27 cellular contexts compared by ENCODE assay signal in the genomic region with DNA sequence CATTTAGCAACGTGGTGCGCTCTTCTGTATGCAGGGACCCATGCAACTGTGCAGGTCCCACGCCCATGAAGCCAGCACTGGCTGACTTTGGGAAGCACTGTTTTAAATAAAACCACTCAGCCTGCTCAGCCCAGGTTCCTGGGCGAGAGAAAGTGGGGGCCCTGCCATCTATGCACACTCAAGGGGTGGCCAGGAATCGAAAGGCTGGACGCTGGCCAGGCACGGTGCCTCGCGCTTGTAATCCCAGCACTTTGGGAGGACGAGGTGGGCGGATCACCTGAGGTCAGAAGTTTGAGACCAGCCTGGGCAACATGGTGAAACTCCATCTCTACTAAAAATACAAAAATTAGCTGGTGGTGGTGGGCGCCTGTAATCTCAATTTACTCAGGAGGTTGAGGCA.
"Had no signal": no experiment of that assay in that cellular context is flagged by ENCODE, and none has a peak within 500 bp of the region (broad histone marks: within the 10 kb centered on the region; RNA-seq: fewer than 3 reads in every experiment).

No MANE protein-coding gene starts in this region.

- DNase-seq: activated CD4-positive, alpha-beta memory T cell treated with anti-CD3 and anti-CD28 coated beads for 36 hours; activated CD4-positive, alpha-beta T cell treated with anti-CD3 and anti-CD28 coated beads for 36 hours; activated CD4-positive, alpha-beta T cell treated with anti-CD3 and anti-CD28 coated beads, Interleukin-2, amount 10 ng/mL, durations not matched to agents 24 days and 14 days; activated CD4-positive, CD25-positive, alpha-beta regulatory T cell; activated CD4-positive, CD25-positive, alpha-beta regulatory T cell treated with anti-CD3 and anti-CD28 coated beads, Interleukin-2, amount 50 U/mL, for 72 hours; activated CD8-positive, alpha-beta memory T cell treated with anti-CD3 and anti-CD28 coated beads, Interleukin-2, amount 10 ng/mL, durations not matched to agents 7 days and 5 days; activated CD8-positive, alpha-beta memory T cell treated with anti-CD3 and anti-CD28 coated beads, Interleukin-2, amount 50 U/mL, for 4 hours; activated CD8-positive, alpha-beta T cell treated with anti-CD3 and anti-CD28 coated beads, Interleukin-2, amount 10 ng/mL, durations not matched to agents 7 days and 5 days; activated gamma-delta T cell; activated naive CD4-positive, alpha-beta T cell; activated naive CD4-positive, alpha-beta T cell treated with anti-CD3 and anti-CD28 coated beads, Interleukin-2, amount 50 U/mL, for 16 hours; activated T-cell treated with anti-CD3 and anti-CD28 coated beads, Interleukin-2, amount 50 U/mL, for 1 hour; activated T-cell treated with anti-CD3 and anti-CD28 coated beads, Interleukin-2, amount 50 U/mL, for 72 hours; amniotic stem cell; anterior cingulate cortex; brain microvascular endothelial cell; dorsolateral prefrontal cortex; effector memory CD4-positive, alpha-beta T cell; endodermal cell; foreskin fibroblast; head of caudate nucleus; T-helper 2 cell had no signal

- H3K27ac ChIP-seq: brain microvascular endothelial cell, coronary artery, dorsolateral prefrontal cortex had no signal

- H3K27ac Mint-ChIP-seq: activated CD4-positive, alpha-beta memory T cell treated with anti-CD3 and anti-CD28 coated beads for 36 hours; activated CD4-positive, alpha-beta T cell treated with anti-CD3 and anti-CD28 coated beads for 36 hours; activated CD4-positive, alpha-beta T cell treated with anti-CD3 and anti-CD28 coated beads, Interleukin-2, amount 10 ng/mL, durations not matched to agents 24 days and 14 days; activated CD8-positive, alpha-beta memory T cell treated with anti-CD3 and anti-CD28 coated beads, Interleukin-2, amount 10 ng/mL, durations not matched to agents 7 days and 5 days; activated CD8-positive, alpha-beta T cell treated with anti-CD3 and anti-CD28 coated beads, Interleukin-2, amount 10 ng/mL, durations not matched to agents 7 days and 5 days; activated naive CD8-positive, alpha-beta T cell; activated T-cell treated with anti-CD3 and anti-CD28 coated beads, Interleukin-2, amount 50 U/mL, for 72 hours; dendritic cell treated with granulocyte-macrophage colony-stimulating factor and Interleukin-4, amounts not matched to agents 40 ng/mL and 50 ng/mL, for 4 days; endodermal cell had no signal

- H3K9me3 Mint-ChIP-seq: activated CD4-positive, alpha-beta T cell treated with anti-CD3 and anti-CD28 coated beads, Interleukin-2, amount 10 ng/mL, durations not matched to agents 24 days and 14 days; endodermal cell had no signal

- H3K36me3 ChIP-seq: brain microvascular endothelial cell had no signal

- H3K36me3 Mint-ChIP-seq: activated CD4-positive, alpha-beta memory T cell treated with anti-CD3 and anti-CD28 coated beads for 36 hours; activated CD8-positive, alpha-beta memory T cell treated with anti-CD3 and anti-CD28 coated beads, Interleukin-2, amount 10 ng/mL, durations not matched to agents 7 days and 5 days; activated naive CD8-positive, alpha-beta T cell had no signal

- H3K27me3 Mint-ChIP-seq: activated CD4-positive, alpha-beta memory T cell treated with anti-CD3 and anti-CD28 coated beads for 36 hours; activated CD4-positive, alpha-beta T cell treated with anti-CD3 and anti-CD28 coated beads for 36 hours; activated CD4-positive, alpha-beta T cell treated with anti-CD3 and anti-CD28 coated beads, Interleukin-2, amount 10 ng/mL, durations not matched to agents 24 days and 14 days; activated CD8-positive, alpha-beta memory T cell treated with anti-CD3 and anti-CD28 coated beads, Interleukin-2, amount 10 ng/mL, durations not matched to agents 7 days and 5 days; activated naive CD8-positive, alpha-beta T cell; central memory CD8-positive, alpha-beta T cell had no signal

- H3K4me1 Mint-ChIP-seq: activated CD4-positive, alpha-beta T cell treated with anti-CD3 and anti-CD28 coated beads for 36 hours; activated CD4-positive, alpha-beta T cell treated with anti-CD3 and anti-CD28 coated beads, Interleukin-2, amount 10 ng/mL, durations not matched to agents 24 days and 14 days; activated CD8-positive, alpha-beta memory T cell treated with anti-CD3 and anti-CD28 coated beads, Interleukin-2, amount 10 ng/mL, durations not matched to agents 7 days and 5 days; central memory CD8-positive, alpha-beta T cell had no signal

- H3K4me3 Mint-ChIP-seq: activated CD4-positive, alpha-beta memory T cell treated with anti-CD3 and anti-CD28 coated beads for 36 hours; activated CD4-positive, alpha-beta T cell treated with anti-CD3 and anti-CD28 coated beads for 36 hours; activated CD4-positive, alpha-beta T cell treated with anti-CD3 and anti-CD28 coated beads, Interleukin-2, amount 10 ng/mL, durations not matched to agents 24 days and 14 days; activated CD8-positive, alpha-beta memory T cell treated with anti-CD3 and anti-CD28 coated beads, Interleukin-2, amount 10 ng/mL, durations not matched to agents 7 days and 5 days; activated CD8-positive, alpha-beta T cell treated with anti-CD3 and anti-CD28 coated beads, Interleukin-2, amount 10 ng/mL, durations not matched to agents 7 days and 5 days; activated naive CD8-positive, alpha-beta T cell; activated T-cell treated with anti-CD3 and anti-CD28 coated beads, Interleukin-2, amount 50 U/mL, for 72 hours; central memory CD8-positive, alpha-beta T cell; dendritic cell treated with granulocyte-macrophage colony-stimulating factor and Interleukin-4, amounts not matched to agents 40 ng/mL and 50 ng/mL, for 4 days; endodermal cell had no signal

- H3K27me3 ChIP-seq: brain microvascular endothelial cell had no signal

- ATAC-seq: activated CD4-positive, alpha-beta T cell treated with anti-CD3 and anti-CD28 coated beads for 36 hours; activated CD8-positive, alpha-beta memory T cell treated with anti-CD3 and anti-CD28 coated beads, Interleukin-2, amount 10 ng/mL, durations not matched to agents 7 days and 5 days; activated CD8-positive, alpha-beta T cell treated with anti-CD3 and anti-CD28 coated beads, Interleukin-2, amount 10 ng/mL, durations not matched to agents 7 days and 5 days; activated T-cell treated with anti-CD3 and anti-CD28 coated beads, Interleukin-2, amount 50 U/mL, for 72 hours; esophagus mucosa had no signal

- H3K4me3 ChIP-seq: coronary artery, dorsolateral prefrontal cortex had no signal
